Comparison of ENCODE assay signal across 1 cellular context in genomic region chr16:11700264-11701029, GRCh38.
A peak's percentile ranks its signal among the peaks of the same experiment; 100 is the strongest.
TF ChIP-seq lines count a peak whose summit lies in the region.

No MANE protein-coding gene starts in this region.

TF ChIP-seq in HepG2, 621 proteins besides CTCF, POLR2A, EP300 and RAD21 (continued from another document and continues in another):
- no peak for TF ChIP-seq HNF1A (IDR thresholded peaks at IDR 0.05; ENCODE audit: low read depth)
- no peak for TF ChIP-seq HNF1A (CRISPR knock-in tag; IDR thresholded peaks at IDR 0.05; ENCODE audit: borderline replicate concordance)
- no peak for TF ChIP-seq HMGA1 (CRISPR knock-in tag; conservative IDR thresholded peaks at IDR 0.05)
- TF ChIP-seq GATAD1 (CRISPR knock-in tag; IDR thresholded peaks at IDR 0.05), result peak; percentile 10; the same call in 1 of the 2 replicates
- no peak for TF ChIP-seq KAT7 (CRISPR knock-in tag; IDR thresholded peaks at IDR 0.05; ENCODE audit: borderline replicate concordance)
- no peak for TF ChIP-seq U2AF1 (optimal IDR thresholded peaks at IDR 0.05; ENCODE audit: low read depth, low read length)
- TF ChIP-seq ZNF335 (CRISPR knock-in tag; IDR thresholded peaks at IDR 0.05), result no peak
- no peak for TF ChIP-seq ZNF589 (CRISPR knock-in tag; conservative IDR thresholded peaks at IDR 0.05)
- TF ChIP-seq RFXAP (CRISPR knock-in tag; IDR thresholded peaks at IDR 0.05; ENCODE audit: borderline replicate concordance), result no peak
- no peak for TF ChIP-seq ZNF772 (CRISPR knock-in tag; IDR thresholded peaks at IDR 0.05)
- TF ChIP-seq NCOR1 (IDR thresholded peaks at IDR 0.05; ENCODE audit: borderline replicate concordance, low read length), result peak; percentile 42; the same call in 1 of the 2 replicates
- no peak for TF ChIP-seq ZNF549 (CRISPR knock-in tag; IDR thresholded peaks at IDR 0.05)
- no peak for TF ChIP-seq HCFC1 (IDR thresholded peaks at IDR 0.05; ENCODE audit: low read depth, low read length)
- TF ChIP-seq ARID5B (CRISPR knock-in tag; IDR thresholded peaks at IDR 0.05), result peak; percentile 80
- TF ChIP-seq SCMH1 (CRISPR knock-in tag; IDR thresholded peaks at IDR 0.05; ENCODE audit: borderline replicate concordance), result no peak
- TF ChIP-seq ZNF280D (CRISPR knock-in tag; IDR thresholded peaks at IDR 0.05), result 0 out of 2 replicates have a peak, but pooled peaks have one; percentile 56
- TF ChIP-seq TBX2 (CRISPR knock-in tag; IDR thresholded peaks at IDR 0.05; ENCODE audit: borderline replicate concordance), result 0 out of 2 replicates have a peak, but pooled peaks have one; percentile 13
- TF ChIP-seq HOXA7 (CRISPR knock-in tag; IDR thresholded peaks at IDR 0.05), result no peak
- TF ChIP-seq ZBTB33 (CRISPR knock-in tag; IDR thresholded peaks at IDR 0.05), result peak; percentile 84; the same call in 1 of the 2 replicates
- no peak for TF ChIP-seq SATB2 (CRISPR knock-in tag; IDR thresholded peaks at IDR 0.05)
- no peak for TF ChIP-seq ZNF557 (CRISPR knock-in tag; IDR thresholded peaks at IDR 0.05)
- peak; percentile 81 for TF ChIP-seq GFI1 (CRISPR knock-in tag; IDR thresholded peaks at IDR 0.05; ENCODE audit: borderline replicate concordance)
- no peak for TF ChIP-seq CCDC6 (CRISPR knock-in tag; IDR thresholded peaks at IDR 0.05)
- peak; percentile 79 for TF ChIP-seq RBM22 (optimal IDR thresholded peaks at IDR 0.05; ENCODE audit: low read length)
- peak; percentile 85; the same call in 1 of the 2 replicates for TF ChIP-seq KLF6 (CRISPR knock-in tag; IDR thresholded peaks at IDR 0.05)
- peak; percentile 79; the same call in 1 of the 2 replicates for TF ChIP-seq HMG20A (CRISPR knock-in tag; IDR thresholded peaks at IDR 0.05; ENCODE audit: borderline replicate concordance)
- peak; percentile 34; the same call in 1 of the 2 replicates for TF ChIP-seq MYPOP (CRISPR knock-in tag; IDR thresholded peaks at IDR 0.05)
- no peak for TF ChIP-seq HMG20B (CRISPR knock-in tag; conservative IDR thresholded peaks at IDR 0.05)
- TF ChIP-seq FOXK1 (CRISPR knock-in tag; IDR thresholded peaks at IDR 0.05; ENCODE audit: borderline replicate concordance, low read depth), result peak; percentile 56; the same call in 1 of the 2 replicates
- no peak for TF ChIP-seq ZNF563 (CRISPR knock-in tag; IDR thresholded peaks at IDR 0.05)
- no peak for TF ChIP-seq TEAD3 (CRISPR knock-in tag; optimal IDR thresholded peaks at IDR 0.05; ENCODE audit: borderline replicate concordance)
- no peak for TF ChIP-seq ZNF343 (CRISPR knock-in tag; IDR thresholded peaks at IDR 0.05)
- TF ChIP-seq NR2C2 (CRISPR knock-in tag; IDR thresholded peaks at IDR 0.05; ENCODE audit: borderline replicate concordance), result peak; percentile 49; the same call in 1 of the 2 replicates
- no peak for TF ChIP-seq ZNF430 (CRISPR knock-in tag; IDR thresholded peaks at IDR 0.05)
- TF ChIP-seq ZNF605 (CRISPR knock-in tag; IDR thresholded peaks at IDR 0.05), result peak; percentile 66; the same call in 1 of the 2 replicates
- no peak for TF ChIP-seq LBX2 (CRISPR knock-in tag; IDR thresholded peaks at IDR 0.05; ENCODE audit: borderline replicate concordance)
- TF ChIP-seq KLF16 (CRISPR knock-in tag; IDR thresholded peaks at IDR 0.05), result peak in 1 of 2 experiments; percentile 77; a peak in 1 of 4 replicates
- peak; percentile 89 for TF ChIP-seq ZNF12 (CRISPR knock-in tag; IDR thresholded peaks at IDR 0.05)
- no peak; the same call in 1 of the 2 replicates for TF ChIP-seq FOXO1 (CRISPR knock-in tag; IDR thresholded peaks at IDR 0.05)
- TF ChIP-seq ZNF740 (CRISPR knock-in tag; IDR thresholded peaks at IDR 0.05), result no peak
- TF ChIP-seq PAXIP1 (CRISPR knock-in tag; conservative IDR thresholded peaks at IDR 0.05), result peak; percentile 49; the same call in 1 of the 2 replicates
- 0 out of 2 replicates have a peak, but pooled peaks have one; percentile 17 for TF ChIP-seq POGZ (CRISPR knock-in tag; IDR thresholded peaks at IDR 0.05)
- no peak for TF ChIP-seq ZNF292 (CRISPR knock-in tag; IDR thresholded peaks at IDR 0.05; ENCODE audit: borderline replicate concordance, low read depth)
- TF ChIP-seq ZNF788 (CRISPR knock-in tag; IDR thresholded peaks at IDR 0.05; ENCODE audit: borderline replicate concordance), result no peak
- TF ChIP-seq TGIF2 (CRISPR knock-in tag; IDR thresholded peaks at IDR 0.05), result 0 out of 2 replicates have a peak, but pooled peaks have one; percentile 38
- no peak for TF ChIP-seq NRL (CRISPR knock-in tag; IDR thresholded peaks at IDR 0.05; ENCODE audit: borderline replicate concordance)
- peak; percentile 79 for TF ChIP-seq FOXJ3 (CRISPR knock-in tag; IDR thresholded peaks at IDR 0.05; ENCODE audit: borderline replicate concordance)
- peak; percentile 7; the same call in 1 of the 2 replicates for TF ChIP-seq SMC3 (IDR thresholded peaks at IDR 0.05; ENCODE audit: low read length)
